ENCODE assay signal across 1 cellular context in genomic region chr7:143518521-143518920, GRCh38.
TF ChIP-seq lines count a peak whose summit lies in the region.

No MANE protein-coding gene starts in this region.

TF ChIP-seq in GM23338, 12 proteins besides CTCF, POLR2A, EP300 and RAD21 (continued from another document):
- no peak for TF ChIP-seq ZNF462 (CRISPR knock-in tag; IDR thresholded peaks at IDR 0.05)
